ENCODE assay signal across 22 cellular contexts in the genomic region with DNA sequence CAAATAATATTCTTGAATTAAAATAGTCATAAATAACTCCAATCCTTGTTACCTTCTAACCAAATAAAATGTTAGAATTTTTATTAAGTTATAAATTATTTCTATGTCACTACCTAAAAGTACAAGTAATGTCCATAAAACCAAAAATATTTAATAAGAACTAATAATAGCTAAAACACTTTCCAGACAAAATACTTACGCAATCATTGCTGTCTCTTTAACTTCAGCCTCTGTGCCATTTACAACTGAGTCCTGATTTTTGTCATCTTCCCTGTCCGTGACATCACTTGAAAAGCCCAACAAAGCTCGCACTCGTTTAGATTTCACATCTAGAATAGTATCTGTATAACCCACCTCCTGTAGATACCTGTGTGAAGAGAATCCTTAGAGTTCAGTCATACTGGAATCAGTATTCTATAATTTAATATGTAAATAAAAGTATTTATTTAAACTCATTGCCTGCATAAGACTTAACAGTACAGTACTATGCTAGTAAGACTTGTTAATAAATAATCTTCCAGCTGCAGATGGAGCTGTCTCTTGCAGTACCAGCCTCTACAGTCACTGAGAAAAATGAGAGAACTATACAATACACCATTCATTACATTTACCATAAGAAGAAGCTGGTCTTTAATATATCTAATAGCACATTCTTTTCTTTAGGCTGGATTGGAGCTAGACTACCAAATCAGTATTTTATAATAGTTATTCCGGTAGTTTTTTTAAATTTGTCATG.
"Had no signal": no experiment of that assay in that cellular context is flagged by ENCODE, and none has a peak within 500 bp of the region (broad histone marks: within the 10 kb centered on the region; RNA-seq: fewer than 3 reads in every experiment).

No MANE protein-coding gene starts in this region.

- H3K27me3 ChIP-seq: brain microvascular endothelial cell, foreskin keratinocyte, heart right ventricle, tibial artery, uterus had no signal

- FAIRE-seq: keratinocyte had no signal

- H3K27ac Mint-ChIP-seq: activated CD4-positive, alpha-beta memory T cell treated with anti-CD3 and anti-CD28 coated beads for 36 hours; activated naive CD4-positive, alpha-beta T cell treated with anti-CD3 and anti-CD28 coated beads, Interleukin-2, amount 50 U/mL, for 72 hours; stimulated activated naive CD8-positive, alpha-beta T cell treated with anti-CD3 and anti-CD28 coated beads, Interleukin-15, Interleukin-2, amounts not matched to agents 100 ng/mL and 50 ng/mL, for 24 hours had no signal

- H3K4me3 Mint-ChIP-seq: activated CD4-positive, alpha-beta memory T cell treated with anti-CD3 and anti-CD28 coated beads for 36 hours; activated T-cell treated with anti-CD3 and anti-CD28 coated beads, Interleukin-2, amount 50 U/mL, for 4 hours; naive thymus-derived CD8-positive, alpha-beta T cell; stimulated activated naive CD8-positive, alpha-beta T cell treated with anti-CD3 and anti-CD28 coated beads, Interleukin-15, Interleukin-2, amounts not matched to agents 100 ng/mL and 50 ng/mL, for 24 hours had no signal

- H3K4me3 ChIP-seq: heart right ventricle, lung, mucosa of descending colon, psoas muscle, tibial artery, uterus had no signal

- H3K36me3 ChIP-seq: brain microvascular endothelial cell, uterus had no signal

- ATAC-seq: activated naive CD4-positive, alpha-beta T cell treated with anti-CD3 and anti-CD28 coated beads, Interleukin-2, amount 50 U/mL, for 72 hours; activated T-cell treated with anti-CD3 and anti-CD28 coated beads, Interleukin-2, amount 50 U/mL, for 4 hours; foreskin keratinocyte; mucosa of descending colon; naive thymus-derived CD8-positive, alpha-beta T cell; psoas muscle had no signal

- H3K27ac ChIP-seq: brain microvascular endothelial cell, foreskin keratinocyte, psoas muscle, tibial artery, uterus had no signal

- H3K4me1 ChIP-seq: foreskin keratinocyte, psoas muscle, tibial artery, uterus had no signal

- DNase-seq: activated CD4-positive, alpha-beta memory T cell treated with anti-CD3 and anti-CD28 coated beads for 36 hours; activated CD4-positive, alpha-beta T cell treated with anti-CD3 and anti-CD28 coated beads for 1 hour; activated effector memory CD4-positive, alpha-beta T cell treated with anti-CD3 and anti-CD28 coated beads, Interleukin-2, amount 50 U/mL, for 16 hours; activated T-cell treated with anti-CD3 and anti-CD28 coated beads, Interleukin-2, amount 50 U/mL, for 4 hours; amniotic stem cell; brain microvascular endothelial cell; foreskin keratinocyte; heart right ventricle; mucosa of descending colon; naive thymus-derived CD8-positive, alpha-beta T cell; nucleus accumbens; psoas muscle; stimulated activated CD4-positive, alpha-beta T cell treated with anti-CD3 and anti-CD28 coated beads, Interleukin-15, amount 100 ng/mL, for 24 hours; stimulated activated CD4-positive, alpha-beta T cell treated with anti-CD3 and anti-CD28 coated beads, Interleukin-4, amount 100 ng/mL, for 24 hours; SW 1271; T-helper 9 cell; tibial artery; uterus had no signal

- H3K9me3 ChIP-seq: heart right ventricle, mucosa of descending colon, psoas muscle, tibial artery, uterus had no signal

- H3K9me3 Mint-ChIP-seq: activated CD4-positive, alpha-beta memory T cell treated with anti-CD3 and anti-CD28 coated beads for 36 hours; activated naive CD4-positive, alpha-beta T cell treated with anti-CD3 and anti-CD28 coated beads, Interleukin-2, amount 50 U/mL, for 72 hours; activated T-cell treated with anti-CD3 and anti-CD28 coated beads, Interleukin-2, amount 50 U/mL, for 4 hours; naive thymus-derived CD8-positive, alpha-beta T cell; stimulated activated naive CD8-positive, alpha-beta T cell treated with anti-CD3 and anti-CD28 coated beads, Interleukin-15, Interleukin-2, amounts not matched to agents 100 ng/mL and 50 ng/mL, for 24 hours had no signal

- H3K27me3 Mint-ChIP-seq: activated CD4-positive, alpha-beta memory T cell treated with anti-CD3 and anti-CD28 coated beads for 36 hours; naive thymus-derived CD8-positive, alpha-beta T cell; stimulated activated naive CD8-positive, alpha-beta T cell treated with anti-CD3 and anti-CD28 coated beads, Interleukin-15, Interleukin-2, amounts not matched to agents 100 ng/mL and 50 ng/mL, for 24 hours had no signal

- H3K36me3 Mint-ChIP-seq: activated naive CD4-positive, alpha-beta T cell treated with anti-CD3 and anti-CD28 coated beads, Interleukin-2, amount 50 U/mL, for 72 hours had no signal
